ENCODE assay signal across 1 cellular context in genomic region chr19:17889609-17890214, GRCh38.
TF ChIP-seq lines count a peak whose summit lies in the region.

No MANE protein-coding gene starts in this region.

TF ChIP-seq in HepG2, 621 proteins besides CTCF, POLR2A, EP300 and RAD21 (continued from another document and continues in another):
- TF ChIP-seq PBX3 (CRISPR knock-in tag; IDR thresholded peaks at IDR 0.05; ENCODE audit: borderline replicate concordance) (peak; percentile 36; the same call in 1 of the 2 replicates), ZFP36 (IDR thresholded peaks at IDR 0.05; ENCODE audit: borderline replicate concordance, low read depth, low read length, partially characterized antibody) (no peak), NCOA2 (CRISPR knock-in tag; IDR thresholded peaks at IDR 0.05) (no peak), CREB1 (IDR thresholded peaks at IDR 0.05) (no peak), CREB1 (CRISPR knock-in tag; IDR thresholded peaks at IDR 0.05) (no peak), ZNF281 (CRISPR knock-in tag; IDR thresholded peaks at IDR 0.05; ENCODE audit: borderline replicate concordance) (peak; percentile 24; the same call in 1 of the 2 replicates), POGK (CRISPR knock-in tag; conservative IDR thresholded peaks at IDR 0.05) (no peak), KMT2B (CRISPR knock-in tag; IDR thresholded peaks at IDR 0.05) (peak; percentile 69), ZNF160 (CRISPR knock-in tag; IDR thresholded peaks at IDR 0.05) (0 out of 2 replicates have a peak, but pooled peaks have one; percentile 44), KLF16 (CRISPR knock-in tag; IDR thresholded peaks at IDR 0.05) (peak in 1 of 2 experiments; percentile 78; a peak in 2 of 4 replicates), TMF1 (CRISPR knock-in tag; IDR thresholded peaks at IDR 0.05; ENCODE audit: low read depth) (peak; percentile 61; the same call in 1 of the 2 replicates), ELF3 (CRISPR knock-in tag; IDR thresholded peaks at IDR 0.05) (0 out of 2 replicates have a peak, but pooled peaks have one; percentile 38), BORCS8-MEF2B (CRISPR knock-in tag; IDR thresholded peaks at IDR 0.05) (peak; percentile 78; the same call in 1 of the 2 replicates), ZNF331 (CRISPR knock-in tag; IDR thresholded peaks at IDR 0.05) (peak; percentile 14; the same call in 1 of the 2 replicates), ZNF354B (CRISPR knock-in tag; IDR thresholded peaks at IDR 0.05) (no peak), ZBTB10 (CRISPR knock-in tag; IDR thresholded peaks at IDR 0.05; ENCODE audit: borderline replicate concordance) (0 out of 2 replicates have a peak, but pooled peaks have one; percentile 29), ARID4A (CRISPR knock-in tag; IDR thresholded peaks at IDR 0.05; ENCODE audit: borderline replicate concordance) (peak; percentile 38; the same call in 1 of the 2 replicates), SUZ12 (IDR thresholded peaks at IDR 0.05; ENCODE audit: low read depth, low read length) (no peak), ZSCAN9 (CRISPR knock-in tag; IDR thresholded peaks at IDR 0.05; ENCODE audit: borderline replicate concordance) (peak; percentile 95), ZFP90 (CRISPR knock-in tag; IDR thresholded peaks at IDR 0.05; ENCODE audit: borderline replicate concordance) (peak; percentile 74; the same call in 1 of the 2 replicates), ZNF205 (CRISPR knock-in tag; IDR thresholded peaks at IDR 0.05) (0 out of 2 replicates have a peak, but pooled peaks have one; percentile 44), IKZF1 (IDR thresholded peaks at IDR 0.05) (no peak), ZNF543 (CRISPR knock-in tag; IDR thresholded peaks at IDR 0.05) (no peak), ZNF766 (CRISPR knock-in tag; IDR thresholded peaks at IDR 0.05; ENCODE audit: borderline replicate concordance) (peak; percentile 64; the same call in 1 of the 2 replicates), SAP130 (CRISPR knock-in tag; IDR thresholded peaks at IDR 0.05; ENCODE audit: low read depth) (peak; percentile 55), CREB3 (CRISPR knock-in tag; IDR thresholded peaks at IDR 0.05) (0 out of 2 replicates have a peak, but pooled peaks have one; percentile 50), KIAA2018 (CRISPR knock-in tag; IDR thresholded peaks at IDR 0.05; ENCODE audit: borderline replicate concordance) (no peak), ZNF207 (IDR thresholded peaks at IDR 0.05; ENCODE audit: borderline replicate concordance) (no peak)
